Comparison of ENCODE assay signal across 8 cellular contexts in the genomic region with DNA sequence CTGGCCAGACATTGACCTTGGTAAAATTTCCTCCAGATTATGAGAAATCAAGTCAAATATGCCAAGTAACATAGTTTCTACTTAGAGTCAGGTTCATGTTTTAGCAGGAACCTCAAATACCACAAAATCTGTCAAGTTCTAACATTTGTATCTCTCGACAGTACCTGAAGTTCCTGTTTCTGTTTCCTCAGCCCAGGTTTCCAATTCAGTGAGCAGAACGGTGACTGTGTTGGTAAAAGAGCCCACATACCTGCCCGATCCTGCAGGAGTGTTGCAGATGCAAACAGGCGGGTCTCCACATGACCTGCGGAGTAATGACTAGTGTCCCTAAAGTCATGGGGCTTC. TPM values are rescaled to one million over a fixed set of nuclear protein-coding genes. Genes with fewer than 3 reads are reported as not detected.
DNase-seq lines count a peak whose midpoint lies in the region; ATAC-seq and TF ChIP-seq lines count a peak whose summit lies in the region.

No MANE protein-coding gene starts in this region.

- peak; percentile 71 for ATAC-seq in activated naive CD8-positive, alpha-beta T cell treated with anti-CD3 and anti-CD28 coated beads, Interleukin-2, amount 10 ng/mL, durations not matched to agents 7 days and 5 days (ENCODE audit: low read depth)
- no peak for ATAC-seq in activated naive CD8-positive, alpha-beta T cell treated with anti-CD3 and anti-CD28 coated beads, Interleukin-2, amount 50 U/mL, for 24 hours
- ATAC-seq in HG02798 (IDR thresholded peaks at IDR 0.05; ENCODE audit: poor library complexity, unreplicated experiment), result peak; percentile 84

- no peaks in the 10 kb centered on the region for H3K9me3 Mint-ChIP-seq in activated naive CD8-positive, alpha-beta T cell treated with anti-CD3 and anti-CD28 coated beads, Interleukin-2, amount 10 ng/mL, durations not matched to agents 7 days and 5 days
- no peaks in the 10 kb centered on the region for H3K9me3 Mint-ChIP-seq in activated naive CD8-positive, alpha-beta T cell treated with anti-CD3 and anti-CD28 coated beads, Interleukin-2, amount 50 U/mL, for 24 hours
- peaks cover 5% of the 10 kb centered on the region for H3K9me3 Mint-ChIP-seq in type B pancreatic cell

- DNase-seq in activated naive CD8-positive, alpha-beta T cell treated with anti-CD3 and anti-CD28 coated beads, Interleukin-2, amount 10 ng/mL, durations not matched to agents 7 days and 5 days, result no peak
- no peak for DNase-seq in activated naive CD8-positive, alpha-beta T cell treated with anti-CD3 and anti-CD28 coated beads, Interleukin-2, amount 50 U/mL, for 24 hours
- DNase-seq in NAMALWA (ENCODE audit: low spot score) (peak; percentile 12), type B pancreatic cell (ENCODE audit: extremely low spot score, unreplicated experiment) (no peak), NCI-H345 treated with DMSO at 0.1 percent for 48 hours (lab: John Stamatoyannopoulos, UW; ENCODE audit: unreplicated experiment) (no peak), iPS-NIHi11 (ENCODE audit: low spot score) (no peak), HuH-7.5 (ENCODE audit: low spot score) (no peak)

- peaks cover 27% of the 10 kb centered on the region for H3K27me3 Mint-ChIP-seq in activated naive CD8-positive, alpha-beta T cell treated with anti-CD3 and anti-CD28 coated beads, Interleukin-2, amount 10 ng/mL, durations not matched to agents 7 days and 5 days
- H3K27me3 Mint-ChIP-seq in activated naive CD8-positive, alpha-beta T cell treated with anti-CD3 and anti-CD28 coated beads, Interleukin-2, amount 50 U/mL, for 24 hours, result peaks cover 22% of the 10 kb centered on the region
- no peaks in the 10 kb centered on the region for H3K27me3 Mint-ChIP-seq in type B pancreatic cell

- no peak for TF ChIP-seq CTCF in type B pancreatic cell (conservative IDR thresholded peaks at IDR 0.05)

- H3K4me3 Mint-ChIP-seq in activated naive CD8-positive, alpha-beta T cell treated with anti-CD3 and anti-CD28 coated beads, Interleukin-2, amount 10 ng/mL, durations not matched to agents 7 days and 5 days, result peak overlapping the region; percentile 33
- no peak overlapping the region for H3K4me3 Mint-ChIP-seq in activated naive CD8-positive, alpha-beta T cell treated with anti-CD3 and anti-CD28 coated beads, Interleukin-2, amount 50 U/mL, for 24 hours
- peak overlapping the region; percentile 72 for H3K4me3 Mint-ChIP-seq in type B pancreatic cell

- H3K4me1 Mint-ChIP-seq in activated naive CD8-positive, alpha-beta T cell treated with anti-CD3 and anti-CD28 coated beads, Interleukin-2, amount 10 ng/mL, durations not matched to agents 7 days and 5 days, result peaks cover 14% of the 10 kb centered on the region
- peaks cover 26% of the 10 kb centered on the region for H3K4me1 Mint-ChIP-seq in activated naive CD8-positive, alpha-beta T cell treated with anti-CD3 and anti-CD28 coated beads, Interleukin-2, amount 50 U/mL, for 24 hours
- H3K4me1 Mint-ChIP-seq in type B pancreatic cell (ENCODE audit: unreplicated experiment), result peaks cover 31% of the 10 kb centered on the region

- no peaks in the 10 kb centered on the region for H3K36me3 Mint-ChIP-seq in activated naive CD8-positive, alpha-beta T cell treated with anti-CD3 and anti-CD28 coated beads, Interleukin-2, amount 10 ng/mL, durations not matched to agents 7 days and 5 days
- H3K36me3 Mint-ChIP-seq in activated naive CD8-positive, alpha-beta T cell treated with anti-CD3 and anti-CD28 coated beads, Interleukin-2, amount 50 U/mL, for 24 hours (ENCODE audit: low read depth), result peaks cover 6% of the 10 kb centered on the region
- peaks cover 10% of the 10 kb centered on the region for H3K36me3 Mint-ChIP-seq in type B pancreatic cell

- H3K27ac Mint-ChIP-seq in activated naive CD8-positive, alpha-beta T cell treated with anti-CD3 and anti-CD28 coated beads, Interleukin-2, amount 10 ng/mL, durations not matched to agents 7 days and 5 days, result no peak overlapping the region
- H3K27ac Mint-ChIP-seq in activated naive CD8-positive, alpha-beta T cell treated with anti-CD3 and anti-CD28 coated beads, Interleukin-2, amount 50 U/mL, for 24 hours, result no peak overlapping the region
- H3K27ac Mint-ChIP-seq in type B pancreatic cell, result peak overlapping the region; percentile 84

- POLR2A ChIA-PET in activated naive CD8-positive, alpha-beta T cell treated with anti-CD3 and anti-CD28 coated beads, Interleukin-2, amount 10 ng/mL, durations not matched to agents 7 days and 5 days (lab: Charles Lee), result no interaction called here

RNA-seq across cellular contexts. Expression of a gene that starts 57.9 kb away (rescaled TPM):
- 100 to 1,000 TPM; 108 to 112 TPM for total RNA-seq in activated naive CD8-positive, alpha-beta T cell treated with anti-CD3 and anti-CD28 coated beads, Interleukin-2, amount 10 ng/mL, durations not matched to agents 7 days and 5 days
- total RNA-seq in type B pancreatic cell (ENCODE audit: low replicate concordance), result 42.4 and 87.4 TPM in 2 replicates
